In genomic region chr6:26299286-26300042, GRCh38 we compare ENCODE assay signal across 1 cellular context.
TF ChIP-seq lines count a peak whose summit lies in the region.

No MANE protein-coding gene starts in this region.

TF ChIP-seq in IMR-90, 13 proteins besides CTCF, POLR2A, EP300 and RAD21:
- TF ChIP-seq USF2 (IDR thresholded peaks at IDR 0.05; ENCODE audit: low read depth, low read length) (0 out of 2 replicates have a peak, but pooled peaks have one; percentile 25), RCOR1 (IDR thresholded peaks at IDR 0.05; ENCODE audit: insufficient replicate concordance, low read length) (no peak)
TF ChIP-seq in IMR-90: peak in this region for 1.
